29 cellular contexts compared by ENCODE assay signal in the genomic region with DNA sequence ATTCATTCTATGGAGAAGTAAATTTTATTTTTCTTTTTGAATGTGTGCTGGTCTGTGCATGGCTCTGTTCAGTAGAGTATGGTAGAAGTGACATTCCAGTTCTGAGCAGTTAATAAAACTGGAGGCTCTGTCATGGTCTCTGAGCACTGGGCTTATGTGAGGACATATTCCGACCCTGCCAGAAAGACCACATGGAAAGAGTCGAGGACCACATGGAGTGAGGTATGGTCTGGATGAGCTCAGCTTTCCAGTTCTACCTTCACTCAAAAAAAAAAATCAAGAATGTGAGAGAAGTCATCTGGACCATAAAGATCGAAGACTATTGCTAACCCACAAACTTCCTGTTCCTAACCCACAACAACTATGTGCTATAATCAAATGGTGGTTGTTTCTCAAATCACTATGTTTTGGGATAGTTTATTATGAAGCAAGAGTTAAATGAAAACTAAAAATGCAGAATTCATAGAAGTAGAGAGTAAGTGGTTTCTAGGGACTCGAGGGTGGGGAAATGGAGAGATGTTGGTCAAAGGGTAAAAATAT.
"Had no signal": no experiment of that assay in that cellular context is flagged by ENCODE, and none has a peak within 500 bp of the region (broad histone marks: within the 10 kb centered on the region; RNA-seq: fewer than 3 reads in every experiment).

No MANE protein-coding gene starts in this region.

- H3K9me3 ChIP-seq: neutrophil, pancreas, prostate gland, right atrium auricular region, suprapubic skin, testis, tibial artery, upper lobe of right lung, uterus had no signal

- H3K4me2 ChIP-seq: smooth muscle cell had no signal

- H3K4me1 ChIP-seq: pancreas, prostate gland, right atrium auricular region, spleen, suprapubic skin, testis, tibial artery, transverse colon, upper lobe of right lung, uterus had no signal

- H3K36me3 ChIP-seq: neutrophil, pancreas, prostate gland, right atrium auricular region, spleen, suprapubic skin, tibial artery, transverse colon, upper lobe of right lung, uterus had no signal

- H3K27me3 ChIP-seq: neutrophil, pancreas, right atrium auricular region, spleen, suprapubic skin, testis, tibial artery, transverse colon, upper lobe of right lung, uterus had no signal

- ATAC-seq: naive thymus-derived CD8-positive, alpha-beta T cell; natural killer cell treated with Interleukin-12 subunit alpha and Interleukin-12 subunit beta and Interleukin-15 and Interleukin-18, amount 100 ng/mL, for 72 hours; pancreas; sciatic nerve; stimulated activated memory B cell treated with anti-CD40 and anti-IgM and Interleukin-4, amounts not matched to agents 10 μg/mL and 1 μg/mL and 100 μg/mL, for 72 hours; stimulated activated naive CD8-positive, alpha-beta T cell treated with anti-CD3 and anti-CD28 coated beads, Interleukin-15, amount 100 ng/mL, for 72 hours; stimulated activated naive CD8-positive, alpha-beta T cell treated with anti-CD3 and anti-CD28 coated beads, Interleukin-15, Interleukin-2, amounts not matched to agents 100 U/mL and 50 U/mL, for 24 hours; upper lobe of right lung had no signal

- DNase-seq: naive thymus-derived CD8-positive, alpha-beta T cell; nephron progenitor cell; nucleus accumbens; pancreas; retina; spleen; stimulated activated CD4-positive, alpha-beta T cell treated with anti-CD3 and anti-CD28 coated beads, Interleukin-12 subunit alpha, Interleukin-12 subunit beta, amount 100 ng/mL, for 4 hours; stimulated activated CD4-positive, alpha-beta T cell treated with anti-CD3 and anti-CD28 coated beads, Interleukin-1b, Interleukin-23, amount 100 ng/mL, for 48 hours; stimulated activated CD4-positive, alpha-beta T cell treated with anti-CD3 and anti-CD28 coated beads, Interleukin-4, amount 100 ng/mL, for 1 hour; stimulated activated CD4-positive, alpha-beta T cell treated with anti-CD3 and anti-CD28 coated beads, Interleukin-4, amount 100 ng/mL, for 4 hours; stimulated activated CD8-positive, alpha-beta memory T cell treated with anti-CD3 and anti-CD28 coated beads, Interleukin-4, amount 100 ng/mL, for 48 hours; stimulated activated naive CD4-positive, alpha-beta T cell; stimulated activated naive CD8-positive, alpha-beta T cell treated with anti-CD3 and anti-CD28 coated beads, Interleukin-15, amount 100 ng/mL, for 72 hours; stimulated activated naive CD8-positive, alpha-beta T cell treated with anti-CD3 and anti-CD28 coated beads, Interleukin-15, Interleukin-2, amounts not matched to agents 100 U/mL and 50 U/mL, for 24 hours; substantia nigra; testis; tibial artery; transverse colon; upper lobe of right lung; uterus had no signal

- H3K27ac ChIP-seq: neutrophil, pancreas, prostate gland, right atrium auricular region, skin epidermis, spleen, suprapubic skin, testis, tibial artery, transverse colon, upper lobe of right lung, uterus had no signal

- H3K4me3 ChIP-seq: pancreas, prostate gland, right atrium auricular region, skin epidermis, smooth muscle cell, spleen, suprapubic skin, testis, tibial artery, transverse colon, upper lobe of right lung, uterus had no signal
